28 cellular contexts compared by ENCODE assay signal in the genomic region with DNA sequence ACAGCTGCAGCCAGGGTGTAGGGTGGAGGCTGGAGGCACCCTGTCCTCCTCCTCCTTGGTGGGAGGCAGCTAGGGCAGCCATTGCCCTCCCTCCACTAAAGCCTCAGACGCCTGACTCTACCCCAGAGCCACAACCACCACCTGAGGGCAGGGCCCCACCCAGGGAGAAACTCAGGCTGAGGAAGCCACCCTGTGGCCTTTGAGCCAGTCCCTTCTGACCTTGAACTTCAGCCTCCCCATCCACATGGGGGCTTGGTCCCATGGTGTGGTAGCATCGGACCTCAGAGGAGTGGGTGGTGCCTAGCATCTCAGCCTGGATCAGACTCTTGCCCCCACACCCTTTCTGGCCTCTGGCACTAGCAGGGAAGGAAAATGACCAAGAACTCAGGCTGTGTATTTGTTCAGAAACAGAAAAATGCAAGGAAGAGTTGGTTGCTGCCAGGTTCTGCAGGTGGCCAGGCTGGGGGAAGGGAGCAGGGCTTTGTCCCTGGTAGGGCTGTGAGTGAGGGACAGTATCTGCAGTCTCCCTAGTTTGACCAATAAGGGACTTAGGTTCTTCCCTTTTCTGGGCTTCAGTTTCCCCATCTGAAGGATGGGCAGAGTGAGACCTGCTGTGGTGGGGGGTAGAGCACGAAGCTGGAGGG. TPM values are rescaled to one million over a fixed set of nuclear protein-coding genes. Genes with fewer than 3 reads are reported as not detected.
DNase-seq lines count a peak whose midpoint lies in the region; ATAC-seq and TF ChIP-seq lines count a peak whose summit lies in the region.
"Had no signal": no experiment of that assay in that cellular context is flagged by ENCODE, and none has a peak within 500 bp of the region (broad histone marks: within the 10 kb centered on the region; RNA-seq: fewer than 3 reads in every experiment).

No MANE protein-coding gene starts in this region.

- no peaks in the 10 kb centered on the region for H3K9me3 Mint-ChIP-seq in activated T-helper 1 cell treated with anti-CD3 and anti-CD28 coated beads, Interleukin-12 subunit alpha, Interleukin-12 subunit beta, Interleukin-2, Interleukin-4 antibody, amounts not matched to agents 30 ng/mL and 10 ng/mL and 1 ng/mL, durations not matched to agents 14 hours and 24 hours and 36 hours
- H3K9me3 Mint-ChIP-seq: activated CD4-positive, alpha-beta memory T cell treated with anti-CD3 and anti-CD28 coated beads for 36 hours; activated naive CD4-positive, alpha-beta T cell treated with anti-CD3 and anti-CD28 coated beads for 36 hours; stimulated activated memory B cell treated with anti-CD40 and anti-IgM and Interleukin-4, amounts not matched to agents 10 μg/mL and 1 μg/mL and 100 μg/mL, for 72 hours had no signal

- WGBS in body of pancreas, 2 donors: 56 to 65% methylated on average over 2 to 3 of the region's 3 CpGs
- WGBS in mesendoderm (ENCODE audit: extremely low coverage, insufficient coverage, low lambda C conversion rate): no CpG with 5 or more reads among the region's 3 CpGs
- 78 to 87% (median 79%) methylated on average over 3 of the region's 3 CpGs for WGBS in spleen, 5 donors

- no peak overlapping the region for H3K23ac ChIP-seq in mesendoderm (ENCODE audit: low read length)

- no peak for ATAC-seq in body of pancreas
- ATAC-seq in GM19328 (IDR thresholded peaks at IDR 0.05; ENCODE audit: unreplicated experiment): no peak
- ATAC-seq: GM12878; stimulated activated memory B cell treated with anti-CD40 and anti-IgM and Interleukin-4, amounts not matched to agents 10 μg/mL and 1 μg/mL and 100 μg/mL, for 72 hours had no signal

- H3K27me3 ChIP-seq in body of pancreas: no peaks in the 10 kb centered on the region
- no peaks in the 10 kb centered on the region for H3K27me3 ChIP-seq in mesendoderm (ENCODE audit: insufficient read depth, low read length, poor library complexity)
- H3K27me3 ChIP-seq in spleen (replicated peaks in 1 of 7): peaks cover 0 to 80% (median 21%) of the 10 kb centered on the region in 7 donors
- H3K27me3 ChIP-seq: hepatocyte, MG63 had no signal

- no peak overlapping the region for H3K18ac ChIP-seq in mesendoderm (ENCODE audit: low read length)

- intact Hi-C loops in body of pancreas (cut with DNase I) (loop anchor here (5.0 kb wide), 1 partner anchor 53 kb away; no protein-coding TSS in a partner anchor), spleen (cut with DNase I; ENCODE audit: low total_unique reads) (no loop called here)
- intact Hi-C loops in activated T-helper 1 cell treated with anti-CD3 and anti-CD28 coated beads, Interleukin-12 subunit alpha, Interleukin-12 subunit beta, Interleukin-2, Interleukin-4 antibody, amounts not matched to agents 30 ng/mL and 10 ng/mL and 1 ng/mL, durations not matched to agents 14 hours and 24 hours and 36 hours (cut with micrococcal nuclease): no loop called here

- TF ChIP-seq POLR2A in body of pancreas (IDR thresholded peaks at IDR 0.05) (no peak), spleen (IDR thresholded peaks at IDR 0.05) (no peak)

- no peaks in the 10 kb centered on the region for H3K36me3 Mint-ChIP-seq in activated T-helper 1 cell treated with anti-CD3 and anti-CD28 coated beads, Interleukin-12 subunit alpha, Interleukin-12 subunit beta, Interleukin-2, Interleukin-4 antibody, amounts not matched to agents 30 ng/mL and 10 ng/mL and 1 ng/mL, durations not matched to agents 14 hours and 24 hours and 36 hours (ENCODE audit: low read depth)
- H3K36me3 Mint-ChIP-seq: activated CD4-positive, alpha-beta memory T cell treated with anti-CD3 and anti-CD28 coated beads for 36 hours; stimulated activated memory B cell treated with anti-CD40 and anti-IgM and Interleukin-4, amounts not matched to agents 10 μg/mL and 1 μg/mL and 100 μg/mL, for 72 hours had no signal

- H3K4me2 ChIP-seq in mesendoderm (ENCODE audit: low read length): no peak overlapping the region

- peak; percentile 77 for DNase-seq in G401 (ENCODE audit: low spot score)
- DNase-seq in body of pancreas: peak in 1 of 4 donors; percentile 40
- no peak for DNase-seq in mesendoderm
- peak; percentile 43 for DNase-seq in spleen
- DNase-seq in activated T-helper 1 cell treated with anti-CD3 and anti-CD28 coated beads, Interleukin-12 subunit alpha, Interleukin-12 subunit beta, Interleukin-2, Interleukin-4 antibody, amounts not matched to agents 30 ng/mL and 10 ng/mL and 1 ng/mL, durations not matched to agents 14 hours and 24 hours and 36 hours (ENCODE audit: low spot score): no peak
- DNase-seq in activated CD4-positive, alpha-beta T cell treated with anti-CD3 and anti-CD28 coated beads for 48 hours: no peak
- DNase-seq: activated CD4-positive, alpha-beta memory T cell treated with anti-CD3 and anti-CD28 coated beads for 36 hours; activated CD4-positive, CD25-positive, alpha-beta regulatory T cell treated with anti-CD3 and anti-CD28 coated beads, Interleukin-2, amount 50 U/mL, for 72 hours; activated naive CD4-positive, alpha-beta T cell treated with anti-CD3 and anti-CD28 coated beads for 36 hours; cerebellar nuclear complex; EL; KG1; mesenchymal stem cell; MG63; NCI-H1105; NCI-H187 treated with DMSO at 0.1 percent for 48 hours; NCI-H2171 treated with DMSO at 0.1 percent for 48 hours; NCI-H524; SHP77 treated with DMSO at 0.1 percent for 48 hours had no signal

- no peak overlapping the region for H4K8ac ChIP-seq in mesendoderm (ENCODE audit: low read depth, low read length)

- H3K4ac ChIP-seq in mesendoderm (ENCODE audit: low read depth, low read length): no peak overlapping the region

- H3K9ac ChIP-seq in mesendoderm (ENCODE audit: low read length): no peak overlapping the region

- H2BK15ac ChIP-seq in mesendoderm (replicated peaks; ENCODE audit: low read depth): no peak overlapping the region

- H3K9me3 ChIP-seq in body of pancreas (no peaks in the 10 kb centered on the region), spleen (no peaks in the 10 kb centered on the region)
- H3K9me3 ChIP-seq: MG63, neutrophil, prostate gland, suprapubic skin had no signal

- H3K27ac ChIP-seq in body of pancreas: peak overlapping the region in 3 of 4 donors; percentile 41 to 56 (median 53)
- no peak overlapping the region for H3K27ac ChIP-seq in mesendoderm (ENCODE audit: low read depth, low read length)
- H3K27ac ChIP-seq in spleen: no peak overlapping the region
- H3K27ac ChIP-seq: hepatocyte, neutrophil, prostate gland, suprapubic skin had no signal

- no peak overlapping the region for H2BK120ac ChIP-seq in mesendoderm (ENCODE audit: low read depth, low read length)

- peaks cover 6% of the 10 kb centered on the region for H3K4me1 Mint-ChIP-seq in activated T-helper 1 cell treated with anti-CD3 and anti-CD28 coated beads, Interleukin-12 subunit alpha, Interleukin-12 subunit beta, Interleukin-2, Interleukin-4 antibody, amounts not matched to agents 30 ng/mL and 10 ng/mL and 1 ng/mL, durations not matched to agents 14 hours and 24 hours and 36 hours (ENCODE audit: low read depth)

- H2AK5ac ChIP-seq in mesendoderm (ENCODE audit: low read length): no peak overlapping the region

- no peak overlapping the region for H2BK5ac ChIP-seq in mesendoderm (ENCODE audit: low read length)

- TF ChIP-seq CTCF in body of pancreas (IDR thresholded peaks at IDR 0.05) (no peak), spleen (IDR thresholded peaks at IDR 0.05 in 8 of 11, conservative IDR thresholded peaks at IDR 0.05 in 3 of 11) (no peak)

- H3K27ac Mint-ChIP-seq in activated T-helper 1 cell treated with anti-CD3 and anti-CD28 coated beads, Interleukin-12 subunit alpha, Interleukin-12 subunit beta, Interleukin-2, Interleukin-4 antibody, amounts not matched to agents 30 ng/mL and 10 ng/mL and 1 ng/mL, durations not matched to agents 14 hours and 24 hours and 36 hours: no peak overlapping the region
- H3K27ac Mint-ChIP-seq: activated CD4-positive, alpha-beta memory T cell treated with anti-CD3 and anti-CD28 coated beads for 36 hours; activated naive CD4-positive, alpha-beta T cell treated with anti-CD3 and anti-CD28 coated beads for 36 hours; stimulated activated memory B cell treated with anti-CD40 and anti-IgM and Interleukin-4, amounts not matched to agents 10 μg/mL and 1 μg/mL and 100 μg/mL, for 72 hours had no signal

- no peak overlapping the region for H3K4me3 ChIP-seq in body of pancreas
- H3K4me3 ChIP-seq in mesendoderm (ENCODE audit: low read length): no peak overlapping the region
- H3K4me3 ChIP-seq in spleen: no peak overlapping the region
- H3K4me3 ChIP-seq: GM12878, hepatocyte, MG63, prostate gland, suprapubic skin had no signal

- peaks cover 57% of the 10 kb centered on the region for H3K79me2 ChIP-seq in mesendoderm (ENCODE audit: control insufficient read depth, insufficient read depth, low read length)

- H3K56ac ChIP-seq in mesendoderm (ENCODE audit: low read length): peak overlapping the region; percentile 59

- H3K36me3 ChIP-seq in body of pancreas (replicated peaks in 1 of 2; ENCODE audit: insufficient read depth in 1 of 2, low read depth in 2 of 2): no peaks in the 10 kb centered on the region
- no peaks in the 10 kb centered on the region for H3K36me3 ChIP-seq in mesendoderm (ENCODE audit: control insufficient read depth, insufficient read depth, low read length)
- H3K36me3 ChIP-seq in spleen: no peaks in the 10 kb centered on the region
- H3K36me3 ChIP-seq: MG63, neutrophil, prostate gland, suprapubic skin had no signal

- peaks cover 46% of the 10 kb centered on the region for H3K27me3 Mint-ChIP-seq in activated T-helper 1 cell treated with anti-CD3 and anti-CD28 coated beads, Interleukin-12 subunit alpha, Interleukin-12 subunit beta, Interleukin-2, Interleukin-4 antibody, amounts not matched to agents 30 ng/mL and 10 ng/mL and 1 ng/mL, durations not matched to agents 14 hours and 24 hours and 36 hours (ENCODE audit: insufficient read depth)

- no peak overlapping the region for H4K5ac ChIP-seq in mesendoderm (ENCODE audit: low read length)

- H3K4me1 ChIP-seq in body of pancreas (peaks cover 81% of the 10 kb centered on the region), mesendoderm (ENCODE audit: control insufficient read depth, low read depth, low read length) (peaks cover 13% of the 10 kb centered on the region), spleen (peaks cover 10 to 67% (median 38%) of the 10 kb centered on the region in 6 donors)
- H3K4me1 ChIP-seq: prostate gland had no signal

- peaks cover 44% of the 10 kb centered on the region for H3K79me1 ChIP-seq in mesendoderm (ENCODE audit: low read length)

- H3K4me3 Mint-ChIP-seq in activated T-helper 1 cell treated with anti-CD3 and anti-CD28 coated beads, Interleukin-12 subunit alpha, Interleukin-12 subunit beta, Interleukin-2, Interleukin-4 antibody, amounts not matched to agents 30 ng/mL and 10 ng/mL and 1 ng/mL, durations not matched to agents 14 hours and 24 hours and 36 hours: no peak overlapping the region
- H3K4me3 Mint-ChIP-seq: activated CD4-positive, alpha-beta memory T cell treated with anti-CD3 and anti-CD28 coated beads for 36 hours; activated naive CD4-positive, alpha-beta T cell treated with anti-CD3 and anti-CD28 coated beads for 36 hours; CD8-positive, alpha-beta memory T cell; stimulated activated memory B cell treated with anti-CD40 and anti-IgM and Interleukin-4, amounts not matched to agents 10 μg/mL and 1 μg/mL and 100 μg/mL, for 72 hours had no signal

- in situ Hi-C loops in G401 (cut with HindIII; ENCODE audit: low sequenced_read_pairs): no loop called here

RNA-seq across cellular contexts. Expression of a gene that starts 3.2 kb away (rescaled TPM):
- 30.0 and 44.9 TPM in 2 replicates for total RNA-seq in G401 (2014; rRNA removed; shearing (Covaris generic))
- total RNA-seq in body of pancreas (10 to 100 TPM; 25.2 to 34.9 TPM), spleen (10 to 100 TPM; 34.1 to 83.0 (median 48.5) TPM)
- polyA plus RNA-seq in mesendoderm (2013, experiment 1 of 2): 21.8 TPM
- 21.4 TPM for polyA plus RNA-seq in mesendoderm (2013, experiment 2 of 2)
- polyA plus RNA-seq in spleen: 10 to 100 TPM in 1 of 3 donors, 1 to 10 TPM in 2; 5.0 to 24.2 (median 6.0) TPM
- total RNA-seq in activated T-helper 1 cell treated with anti-CD3 and anti-CD28 coated beads, Interleukin-12 subunit alpha, Interleukin-12 subunit beta, Interleukin-2, Interleukin-4 antibody, amounts not matched to agents 30 ng/mL and 10 ng/mL and 1 ng/mL, durations not matched to agents 14 hours and 24 hours and 36 hours: 0.05 TPM in 1 of 2 replicates, not detected in the other
- total RNA-seq: activated CD4-positive, alpha-beta memory T cell treated with anti-CD3 and anti-CD28 coated beads for 36 hours; T-helper 2 cell treated with Interferon-gamma antibody and Interleukin-4, amounts not matched to agents 100 ng/mL and 5 ng/mL, for 36 hours had no signal

Comparison
In these comparisons a context has a peak if more than half of its experiments do, and no peak if none do; other contexts are left out.
1. DNase-seq: peak in G401 (single experiment) and spleen (single experiment); none in mesendoderm (single experiment), activated T-helper 1 cell treated with anti-CD3 and anti-CD28 coated beads, Interleukin-12 subunit alpha, Interleukin-12 subunit beta, Interleukin-2, Interleukin-4 antibody, amounts not matched to agents 30 ng/mL and 10 ng/mL and 1 ng/mL, durations not matched to agents 14 hours and 24 hours and 36 hours (single experiment) and activated CD4-positive, alpha-beta T cell treated with anti-CD3 and anti-CD28 coated beads for 48 hours (single experiment).
2. H3K27ac ChIP-seq: peak in body of pancreas (3 of 4); none in mesendoderm (single experiment) and spleen (0 of 8).
3. RNA of a gene that starts 3.2 kb away (total RNA-seq): 34.1 to 83.0 TPM in spleen, 30.0 to 44.9 TPM in G401 and 25.2 to 34.9 TPM in body of pancreas; 0.05 TPM in activated T-helper 1 cell treated with anti-CD3 and anti-CD28 coated beads, Interleukin-12 subunit alpha, Interleukin-12 subunit beta, Interleukin-2, Interleukin-4 antibody, amounts not matched to agents 30 ng/mL and 10 ng/mL and 1 ng/mL, durations not matched to agents 14 hours and 24 hours and 36 hours; every median in the first group is over 10 times any median in the second.